In the genomic region with DNA sequence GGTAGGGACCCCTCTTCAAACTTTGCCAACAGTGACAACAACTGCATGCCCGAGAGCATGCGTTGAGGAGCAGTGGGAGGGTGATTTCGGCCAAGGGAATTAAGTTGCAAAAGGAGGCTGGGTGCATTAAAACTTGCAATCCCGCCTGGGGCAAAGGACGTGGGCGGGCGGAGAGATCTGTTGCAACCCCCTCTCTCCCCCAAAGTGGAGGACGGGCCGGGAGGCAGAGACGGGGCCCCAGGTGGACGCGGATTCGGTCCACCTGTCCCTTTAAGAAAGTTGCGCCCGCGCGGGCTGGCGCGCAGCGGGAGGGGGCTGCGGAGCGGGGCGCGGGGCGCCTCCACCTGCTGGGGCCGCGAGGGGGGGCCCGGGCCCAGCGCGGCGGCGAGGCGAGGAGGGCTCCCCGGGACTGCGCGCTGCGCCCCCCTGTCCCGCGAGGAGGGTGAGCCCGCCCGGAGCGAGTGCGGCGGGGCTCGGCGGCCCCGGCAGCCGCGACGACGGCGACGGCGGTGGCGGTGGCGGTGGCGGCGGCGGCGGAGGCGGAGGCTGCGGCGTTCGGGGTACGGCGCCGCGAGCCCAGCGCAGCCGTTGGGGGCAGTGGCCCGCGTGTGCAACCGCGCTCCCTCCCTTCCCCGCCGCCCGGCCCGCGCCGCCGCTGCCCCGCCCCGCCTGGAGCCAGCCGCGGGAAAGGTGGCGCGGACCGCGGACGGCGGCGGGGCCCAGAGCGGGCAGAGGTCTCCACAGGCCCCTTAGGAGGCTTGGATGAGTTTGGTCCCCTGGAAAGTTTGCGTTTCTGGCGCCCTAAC, we compare ENCODE assay signal across 1 cellular context.
A peak's percentile ranks its signal among the peaks of the same experiment; 100 is the strongest.
TF ChIP-seq lines count a peak whose summit lies in the region.

No MANE protein-coding gene starts in this region.

TF ChIP-seq in HepG2, 621 proteins besides CTCF, POLR2A, EP300 and RAD21:
- no peak for TF ChIP-seq ZSCAN30 (CRISPR knock-in tag; IDR thresholded peaks at IDR 0.05)
- TF ChIP-seq KLF11 (CRISPR knock-in tag; IDR thresholded peaks at IDR 0.05), result no peak
- TF ChIP-seq ZNF567 (CRISPR knock-in tag; IDR thresholded peaks at IDR 0.05; ENCODE audit: borderline replicate concordance), result no peak
- TF ChIP-seq ZNF337 (CRISPR knock-in tag; IDR thresholded peaks at IDR 0.05; ENCODE audit: borderline replicate concordance, low read depth), result no peak
- TF ChIP-seq, protein P1, sequence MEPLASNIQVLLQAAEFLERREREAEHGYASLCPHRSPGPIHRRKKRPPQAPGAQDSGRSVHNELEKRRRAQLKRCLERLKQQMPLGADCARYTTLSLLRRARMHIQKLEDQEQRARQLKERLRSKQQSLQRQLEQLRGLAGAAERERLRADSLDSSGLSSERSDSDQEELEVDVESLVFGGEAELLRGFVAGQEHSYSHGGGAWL (CRISPR knock-in tag; IDR thresholded peaks at IDR 0.05), result no peak
- TF ChIP-seq ZNF879 (CRISPR knock-in tag; IDR thresholded peaks at IDR 0.05), result no peak
- no peak for TF ChIP-seq ZNF143 (CRISPR knock-in tag; IDR thresholded peaks at IDR 0.05)
- 0 out of 2 replicates have a peak, but pooled peaks have one; percentile 5 for TF ChIP-seq ZMYM4 (CRISPR knock-in tag; IDR thresholded peaks at IDR 0.05)
- no peak for TF ChIP-seq ATF5 (CRISPR knock-in tag; IDR thresholded peaks at IDR 0.05; ENCODE audit: low read depth)
- TF ChIP-seq ZNF777 (CRISPR knock-in tag; IDR thresholded peaks at IDR 0.05), result peak; percentile 69
- TF ChIP-seq ZNF460 (CRISPR knock-in tag; IDR thresholded peaks at IDR 0.05; ENCODE audit: borderline replicate concordance), result no peak
- no peak for TF ChIP-seq DNMT1 (CRISPR knock-in tag; IDR thresholded peaks at IDR 0.05)
- TF ChIP-seq E2F1 (CRISPR knock-in tag; IDR thresholded peaks at IDR 0.05), result no peak
- TF ChIP-seq, protein P2, sequence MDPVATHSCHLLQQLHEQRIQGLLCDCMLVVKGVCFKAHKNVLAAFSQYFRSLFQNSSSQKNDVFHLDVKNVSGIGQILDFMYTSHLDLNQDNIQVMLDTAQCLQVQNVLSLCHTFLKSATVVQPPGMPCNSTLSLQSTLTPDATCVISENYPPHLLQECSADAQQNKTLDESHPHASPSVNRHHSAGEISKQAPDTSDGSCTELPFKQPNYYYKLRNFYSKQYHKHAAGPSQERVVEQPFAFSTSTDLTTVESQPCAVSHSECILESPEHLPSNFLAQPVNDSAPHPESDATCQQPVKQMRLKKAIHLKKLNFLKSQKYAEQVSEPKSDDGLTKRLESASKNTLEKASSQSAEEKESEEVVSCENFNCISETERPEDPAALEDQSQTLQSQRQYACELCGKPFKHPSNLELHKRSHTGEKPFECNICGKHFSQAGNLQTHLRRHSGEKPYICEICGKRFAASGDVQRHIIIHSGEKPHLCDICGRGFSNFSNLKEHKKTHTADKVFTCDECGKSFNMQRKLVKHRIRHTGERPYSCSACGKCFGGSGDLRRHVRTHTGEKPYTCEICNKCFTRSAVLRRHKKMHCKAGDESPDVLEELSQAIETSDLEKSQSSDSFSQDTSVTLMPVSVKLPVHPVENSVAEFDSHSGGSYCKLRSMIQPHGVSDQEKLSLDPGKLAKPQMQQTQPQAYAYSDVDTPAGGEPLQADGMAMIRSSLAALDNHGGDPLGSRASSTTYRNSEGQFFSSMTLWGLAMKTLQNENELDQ (CRISPR knock-in tag; IDR thresholded peaks at IDR 0.05; ENCODE audit: borderline replicate concordance), result no peak
- no peak for TF ChIP-seq MIXL1 (CRISPR knock-in tag; IDR thresholded peaks at IDR 0.05)
- TF ChIP-seq IRF9 (CRISPR knock-in tag; IDR thresholded peaks at IDR 0.05; ENCODE audit: borderline replicate concordance), result no peak
- TF ChIP-seq ZSCAN12 (CRISPR knock-in tag; IDR thresholded peaks at IDR 0.05), result no peak
- no peak for TF ChIP-seq SNAPC2 (CRISPR knock-in tag; IDR thresholded peaks at IDR 0.05)
- TF ChIP-seq MAX (IDR thresholded peaks at IDR 0.05), result peak; percentile 42; the same call in 1 of the 2 replicates
- TF ChIP-seq GABPB1 (CRISPR knock-in tag; IDR thresholded peaks at IDR 0.05), result no peak
- TF ChIP-seq, protein P3, sequence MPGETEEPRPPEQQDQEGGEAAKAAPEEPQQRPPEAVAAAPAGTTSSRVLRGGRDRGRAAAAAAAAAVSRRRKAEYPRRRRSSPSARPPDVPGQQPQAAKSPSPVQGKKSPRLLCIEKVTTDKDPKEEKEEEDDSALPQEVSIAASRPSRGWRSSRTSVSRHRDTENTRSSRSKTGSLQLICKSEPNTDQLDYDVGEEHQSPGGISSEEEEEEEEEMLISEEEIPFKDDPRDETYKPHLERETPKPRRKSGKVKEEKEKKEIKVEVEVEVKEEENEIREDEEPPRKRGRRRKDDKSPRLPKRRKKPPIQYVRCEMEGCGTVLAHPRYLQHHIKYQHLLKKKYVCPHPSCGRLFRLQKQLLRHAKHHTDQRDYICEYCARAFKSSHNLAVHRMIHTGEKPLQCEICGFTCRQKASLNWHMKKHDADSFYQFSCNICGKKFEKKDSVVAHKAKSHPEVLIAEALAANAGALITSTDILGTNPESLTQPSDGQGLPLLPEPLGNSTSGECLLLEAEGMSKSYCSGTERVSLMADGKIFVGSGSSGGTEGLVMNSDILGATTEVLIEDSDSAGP (CRISPR knock-in tag; IDR thresholded peaks at IDR 0.05; ENCODE audit: borderline replicate concordance), result peak; percentile 95
